Comparison of ENCODE assay signal across 1 cellular context in genomic region chr3:45657853-45658252, GRCh38.
TF ChIP-seq lines count a peak whose summit lies in the region.

No MANE protein-coding gene starts in this region.

TF ChIP-seq in GM12878, 131 proteins besides CTCF, POLR2A, EP300 and RAD21 (continued from another document and continues in another):
- TF ChIP-seq NR2C2 (IDR thresholded peaks at IDR 0.05; ENCODE audit: borderline replicate concordance, control insufficient read depth, insufficient read length, low read depth) (no peak), TAF1 (IDR thresholded peaks at IDR 0.05; ENCODE audit: borderline replicate concordance, low read depth, low read length) (no peak), RFX5 (IDR thresholded peaks at IDR 0.05; ENCODE audit: low read depth, low read length) (no peak), PRDM15 (CRISPR knock-in tag; IDR thresholded peaks at IDR 0.05) (no peak), ATF3 (IDR thresholded peaks at IDR 0.05; ENCODE audit: borderline replicate concordance, extremely low read depth, low read depth, low read length) (no peak), MYC (IDR thresholded peaks at IDR 0.05; ENCODE audit: insufficient read depth, insufficient read length, insufficient replicate concordance, low read length, severe bottlenecking) (no peak), RBBP5 (conservative IDR thresholded peaks at IDR 0.05) (no peak), RB1 (IDR thresholded peaks at IDR 0.05; ENCODE audit: borderline replicate concordance) (no peak), SUZ12 (IDR thresholded peaks at IDR 0.05; ENCODE audit: unreplicated experiment) (no peak), NR2F1 (conservative IDR thresholded peaks at IDR 0.05) (peak; percentile 94), EGR1 (IDR thresholded peaks at IDR 0.05; ENCODE audit: borderline replicate concordance in 1 of 2, low read depth in 2 of 2, low read length in 2 of 2) (no peak), LARP7 (IDR thresholded peaks at IDR 0.05) (no peak), ZBED1 (IDR thresholded peaks at IDR 0.05; ENCODE audit: borderline replicate concordance) (peak; percentile 81), CHD2 (IDR thresholded peaks at IDR 0.05; ENCODE audit: borderline replicate concordance, low read depth, low read length) (peak; percentile 22; the same call in 1 of the 2 replicates), ATF2 (IDR thresholded peaks at IDR 0.05; ENCODE audit: low read length) (peak; percentile 87), ZNF384 (IDR thresholded peaks at IDR 0.05; ENCODE audit: borderline replicate concordance, low read depth, low read length) (no peak), ZBTB33 (IDR thresholded peaks at IDR 0.05) (no peak), SMAD1 (IDR thresholded peaks at IDR 0.05; ENCODE audit: low read depth, partially characterized antibody) (no peak), ATF7 (IDR thresholded peaks at IDR 0.05; ENCODE audit: low read depth) (peak; percentile 81), JUNB (IDR thresholded peaks at IDR 0.05) (no peak), TCF12 (IDR thresholded peaks at IDR 0.05; ENCODE audit: low read depth, low read length) (no peak), TCF3 (IDR thresholded peaks at IDR 0.05; ENCODE audit: borderline replicate concordance, insufficient read depth, low read depth, low read length) (no peak), MTA3 (IDR thresholded peaks at IDR 0.05; ENCODE audit: borderline replicate concordance, low read length) (peak; percentile 61; the same call in 1 of the 2 replicates), KDM1A (IDR thresholded peaks at IDR 0.05; ENCODE audit: borderline replicate concordance) (no peak), PAX5 (IDR thresholded peaks at IDR 0.05; ENCODE audit: borderline replicate concordance, low read depth, low read length) (peak; percentile 42; the same call in 1 of the 2 replicates), MEF2A (IDR thresholded peaks at IDR 0.05; ENCODE audit: insufficient read depth, low read depth, low read length) (peak; percentile 96), DPF2 (IDR thresholded peaks at IDR 0.05) (no peak; the same call in 1 of the 2 replicates), ZNF687 (IDR thresholded peaks at IDR 0.05) (peak; percentile 72; the same call in 1 of the 2 replicates), TCF7 (IDR thresholded peaks at IDR 0.05; ENCODE audit: borderline replicate concordance) (no peak), SMAD5 (IDR thresholded peaks at IDR 0.05; ENCODE audit: low read depth) (no peak), HCFC1 (IDR thresholded peaks at IDR 0.05; ENCODE audit: low read length) (no peak), ZNF274 (IDR thresholded peaks at IDR 0.05; ENCODE audit: insufficient read depth, insufficient read length) (no peak), STAT3 (IDR thresholded peaks at IDR 0.05; ENCODE audit: low read depth, low read length) (no peak), YBX1 (IDR thresholded peaks at IDR 0.05) (no peak), SRF (IDR thresholded peaks at IDR 0.05; ENCODE audit: low read depth in 2 of 2, low read length in 2 of 2) (peak in 1 of 2 experiments; percentile 91; a peak in 2 of 4 replicates), SKIL (IDR thresholded peaks at IDR 0.05; ENCODE audit: low read depth, poor library complexity, severe bottlenecking) (peak; percentile 92), REST (IDR thresholded peaks at IDR 0.05; ENCODE audit: low read depth, low read length) (no peak), SREBF2 (IDR thresholded peaks at IDR 0.05; ENCODE audit: low read length) (no peak), POLR2AphosphoS2 (IDR thresholded peaks at IDR 0.05; ENCODE audit: low read depth, low read length) (no peak), NFXL1 (IDR thresholded peaks at IDR 0.05; ENCODE audit: borderline replicate concordance) (no peak), IRF4 (IDR thresholded peaks at IDR 0.05; ENCODE audit: low read depth, low read length) (no peak), HSF1 (IDR thresholded peaks at IDR 0.05; ENCODE audit: low read depth, low read length) (no peak), BMI1 (IDR thresholded peaks at IDR 0.05; ENCODE audit: borderline replicate concordance) (no peak), ZSCAN29 (IDR thresholded peaks at IDR 0.05) (no peak), USF2 (IDR thresholded peaks at IDR 0.05; ENCODE audit: borderline replicate concordance, low read depth, low read length) (no peak; the same call in 1 of the 2 replicates)
